2 cellular contexts compared by ENCODE assay signal in genomic region chr9:136108648-136109266, GRCh38.
TF ChIP-seq lines count a peak whose summit lies in the region.

No MANE protein-coding gene starts in this region.

TF ChIP-seq in HEK293, 187 proteins besides CTCF, POLR2A, EP300 and RAD21 (continued from another document and continues in another):
- TF ChIP-seq HIC1 (tag by site-specific recombination; IDR thresholded peaks at IDR 0.05): peak; percentile 17; the same call in 1 of the 2 replicates
- TF ChIP-seq ZNF280D (tag by site-specific recombination; IDR thresholded peaks at IDR 0.05): 0 out of 2 replicates have a peak, but pooled peaks have one; percentile 26
- TF ChIP-seq ZNF692 (tag by site-specific recombination; IDR thresholded peaks at IDR 0.05): 0 out of 2 replicates have a peak, but pooled peaks have one; percentile 30
- peak; percentile 70 for TF ChIP-seq GLI4 (tag by site-specific recombination; IDR thresholded peaks at IDR 0.05)
- peak; percentile 7; the same call in 1 of the 2 replicates for TF ChIP-seq ZEB2 (tag by site-specific recombination; IDR thresholded peaks at IDR 0.05)
- no peak for TF ChIP-seq ZSCAN4 (tag by site-specific recombination; IDR thresholded peaks at IDR 0.05)
- peak; percentile 95 for TF ChIP-seq KLF1 (tag by site-specific recombination; IDR thresholded peaks at IDR 0.05)
- TF ChIP-seq ZBTB17 (tag by site-specific recombination; IDR thresholded peaks at IDR 0.05): peak; percentile 5; the same call in 1 of the 2 replicates
- TF ChIP-seq TRIM28 (IDR thresholded peaks at IDR 0.05; ENCODE audit: borderline replicate concordance, low read length): no peak
- 0 out of 2 replicates have a peak, but pooled peaks have one; percentile 4 for TF ChIP-seq PRDM10 (tag by site-specific recombination; IDR thresholded peaks at IDR 0.05)
- TF ChIP-seq SP3 (tag by site-specific recombination; IDR thresholded peaks at IDR 0.05): no peak
- TF ChIP-seq ZNF544 (tag by site-specific recombination; IDR thresholded peaks at IDR 0.05): no peak
- 0 out of 2 replicates have a peak, but pooled peaks have one; percentile 46 for TF ChIP-seq ZNF600 (tag by site-specific recombination; IDR thresholded peaks at IDR 0.05)

TF ChIP-seq in K562, 482 proteins besides CTCF, POLR2A, EP300 and RAD21 (continued from another document):
- TF ChIP-seq ZBTB49 (CRISPR knock-in tag; IDR thresholded peaks at IDR 0.05; ENCODE audit: borderline replicate concordance) (no peak), KDM5B (IDR thresholded peaks at IDR 0.05; ENCODE audit: insufficient replicate concordance, low read depth, low read length) (peak; percentile 3), SETDB1 (IDR thresholded peaks at IDR 0.05; ENCODE audit: low read length) (no peak), HCFC1 (IDR thresholded peaks at IDR 0.05; ENCODE audit: low read depth, low read length) (no peak), E2F4 (CRISPR knock-in tag; IDR thresholded peaks at IDR 0.05; ENCODE audit: low read depth) (no peak), ZBTB8A (IDR thresholded peaks at IDR 0.05; ENCODE audit: partially characterized antibody) (no peak), ZNF165 (CRISPR knock-in tag; IDR thresholded peaks at IDR 0.05; ENCODE audit: borderline replicate concordance) (no peak), PBX2 (CRISPR knock-in tag; IDR thresholded peaks at IDR 0.05; ENCODE audit: low read depth) (no peak), PBX2 (tag; conservative IDR thresholded peaks at IDR 0.05; ENCODE audit: low read depth) (0 out of 2 replicates have a peak, but pooled peaks have one; percentile 2), SNIP1 (IDR thresholded peaks at IDR 0.05; ENCODE audit: low read depth) (no peak), MLLT1 (IDR thresholded peaks at IDR 0.05) (peak in 1 of 2 experiments; percentile 93; a peak in 2 of 4 replicates), SMARCC2 (IDR thresholded peaks at IDR 0.05; ENCODE audit: low read depth) (no peak), RBM14 (IDR thresholded peaks at IDR 0.05; ENCODE audit: borderline replicate concordance, insufficient read depth, low read depth, low read length) (0 out of 2 replicates have a peak, but pooled peaks have one; percentile 20), ZNF146 (CRISPR knock-in tag; IDR thresholded peaks at IDR 0.05; ENCODE audit: unreplicated experiment) (peak; percentile 9), ZNF592 (IDR thresholded peaks at IDR 0.05) (no peak), CREBBP (IDR thresholded peaks at IDR 0.05; ENCODE audit: low read depth, low read length) (no peak), JUND (IDR thresholded peaks at IDR 0.05; ENCODE audit: borderline replicate concordance, low read depth, low read length) (no peak), JUND (tag; IDR thresholded peaks at IDR 0.05; ENCODE audit: borderline replicate concordance, low read depth, low read length) (0 out of 3 replicates have a peak, but pooled peaks have one; percentile 2), ZNF699 (CRISPR knock-in tag; IDR thresholded peaks at IDR 0.05; ENCODE audit: insufficient replicate concordance) (no peak)
